Comparison of ENCODE assay signal across 1 cellular context in the genomic region with DNA sequence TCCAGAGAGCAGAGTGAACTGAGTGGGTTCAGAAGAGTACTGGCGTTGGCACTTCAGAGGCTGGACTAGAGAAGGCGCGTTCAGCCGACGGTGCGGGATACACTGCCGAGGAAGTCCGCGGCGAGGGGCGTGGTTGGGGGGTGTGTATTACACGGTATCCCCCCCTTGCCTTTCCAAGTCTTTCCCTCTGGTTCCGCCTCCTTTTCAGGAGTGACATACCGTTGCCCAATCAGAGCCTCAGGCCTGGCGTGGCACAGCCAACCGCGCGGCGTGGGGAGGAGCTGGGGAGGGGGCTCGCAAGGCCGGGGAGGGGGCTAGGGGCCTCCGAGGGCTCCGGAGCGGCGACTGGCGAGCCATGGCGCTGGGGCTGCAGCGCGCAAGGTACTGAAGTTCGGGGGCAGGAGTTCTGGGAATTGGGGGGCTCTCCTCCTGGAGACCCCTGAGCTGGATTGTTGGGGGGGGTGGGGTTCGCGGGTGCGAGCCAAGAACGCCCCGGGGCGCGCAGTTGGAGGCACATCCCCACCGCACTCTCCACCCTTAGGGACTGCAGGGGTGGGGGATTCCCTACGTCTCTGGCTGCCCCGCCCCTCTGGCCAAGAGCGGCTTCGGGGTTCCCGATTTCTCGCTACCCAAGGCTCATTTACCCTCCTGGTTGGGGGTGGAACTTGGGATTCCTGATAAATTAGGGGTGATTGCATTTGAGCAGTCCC.
TF ChIP-seq lines count a peak whose summit lies in the region.

Gene HIF3A, plus strand, starts transcription at position 321 of the 710 bp plus-strand sequence. Its CDS starts 35 bp downstream, at position 356.

TF ChIP-seq in K562, 482 proteins besides CTCF, POLR2A, EP300 and RAD21 (continued from another document):
- TF ChIP-seq GMEB1 (CRISPR knock-in tag; IDR thresholded peaks at IDR 0.05) (no peak), TCF3 (CRISPR knock-in tag; IDR thresholded peaks at IDR 0.05) (no peak), KLF13 (tag; IDR thresholded peaks at IDR 0.05; ENCODE audit: borderline replicate concordance, low read depth) (no peak)
- TF ChIP-seq, protein P1, sequence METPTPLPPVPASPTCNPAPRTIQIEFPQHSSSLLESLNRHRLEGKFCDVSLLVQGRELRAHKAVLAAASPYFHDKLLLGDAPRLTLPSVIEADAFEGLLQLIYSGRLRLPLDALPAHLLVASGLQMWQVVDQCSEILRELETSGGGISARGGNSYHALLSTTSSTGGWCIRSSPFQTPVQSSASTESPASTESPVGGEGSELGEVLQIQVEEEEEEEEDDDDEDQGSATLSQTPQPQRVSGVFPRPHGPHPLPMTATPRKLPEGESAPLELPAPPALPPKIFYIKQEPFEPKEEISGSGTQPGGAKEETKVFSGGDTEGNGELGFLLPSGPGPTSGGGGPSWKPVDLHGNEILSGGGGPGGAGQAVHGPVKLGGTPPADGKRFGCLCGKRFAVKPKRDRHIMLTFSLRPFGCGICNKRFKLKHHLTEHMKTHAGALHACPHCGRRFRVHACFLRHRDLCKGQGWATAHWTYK (CRISPR knock-in tag; IDR thresholded peaks at IDR 0.05): no peak
- TF ChIP-seq, protein P2, sequence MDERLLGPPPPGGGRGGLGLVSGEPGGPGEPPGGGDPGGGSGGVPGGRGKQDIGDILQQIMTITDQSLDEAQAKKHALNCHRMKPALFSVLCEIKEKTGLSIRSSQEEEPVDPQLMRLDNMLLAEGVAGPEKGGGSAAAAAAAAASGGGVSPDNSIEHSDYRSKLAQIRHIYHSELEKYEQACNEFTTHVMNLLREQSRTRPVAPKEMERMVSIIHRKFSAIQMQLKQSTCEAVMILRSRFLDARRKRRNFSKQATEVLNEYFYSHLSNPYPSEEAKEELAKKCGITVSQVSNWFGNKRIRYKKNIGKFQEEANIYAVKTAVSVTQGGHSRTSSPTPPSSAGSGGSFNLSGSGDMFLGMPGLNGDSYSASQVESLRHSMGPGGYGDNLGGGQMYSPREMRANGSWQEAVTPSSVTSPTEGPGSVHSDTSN (CRISPR knock-in tag; IDR thresholded peaks at IDR 0.05; ENCODE audit: low read depth): 0 out of 2 replicates have a peak, but pooled peaks have one; percentile 30
- TF ChIP-seq, protein P2 (tag; conservative IDR thresholded peaks at IDR 0.05; ENCODE audit: low read depth): 0 out of 2 replicates have a peak, but pooled peaks have one; percentile 42
TF ChIP-seq in K562: peak in this region for 6.
